In genomic region chr13:73967397-73968165, GRCh38 we compare ENCODE assay signal across 12 cellular contexts.
DNase-seq lines count a peak whose midpoint lies in the region; ATAC-seq and TF ChIP-seq lines count a peak whose summit lies in the region.
"Had no signal": no experiment of that assay in that cellular context is flagged by ENCODE, and none has a peak within 500 bp of the region (broad histone marks: within the 10 kb centered on the region; RNA-seq: fewer than 3 reads in every experiment).

No MANE protein-coding gene starts in this region.

- 93 to 95% methylated on average over 5 of the region's 5 CpGs for WGBS in gastroesophageal sphincter (ENCODE audit: low coverage in 1 of 2), 2 donors

- no peak for TF ChIP-seq POLR2A in gastroesophageal sphincter (IDR thresholded peaks at IDR 0.05)

- no peak for TF ChIP-seq CTCF in gastroesophageal sphincter (IDR thresholded peaks at IDR 0.05)

- peak; percentile 64 for DNase-seq in ACHN
- DNase-seq in foreskin melanocyte, result no peak
- no peak for DNase-seq in midbrain (lab: John Stamatoyannopoulos, UW)
- no peak for DNase-seq in NCI-H526 (lab: John Stamatoyannopoulos, UW)
- DNase-seq: activated effector memory CD4-positive, alpha-beta T cell treated with anti-CD3 and anti-CD28 coated beads, Interleukin-2, amount 50 U/mL, for 16 hours; NCI-H2171; small intestine; T-helper 2 cell had no signal

- in situ Hi-C loops in ACHN (cut with HindIII; ENCODE audit: low pct_ligation_motif_present, low pct_unique_long_range_greater_than_20kb, low sequenced_read_pairs), result no loop called here

- no peaks in the 10 kb centered on the region for H3K9me3 ChIP-seq in gastroesophageal sphincter

- H3K36me3 ChIP-seq in gastroesophageal sphincter, result no peaks in the 10 kb centered on the region

- peaks cover 0 to 51% (median 4%) of the 10 kb centered on the region in 3 donors for H3K4me1 ChIP-seq in gastroesophageal sphincter

- ATAC-seq in GM18907 (IDR thresholded peaks at IDR 0.05; ENCODE audit: unreplicated experiment) (peak; percentile 100), HG02610 (IDR thresholded peaks at IDR 0.05; ENCODE audit: unreplicated experiment) (peak; percentile 99), HG03521 (IDR thresholded peaks at IDR 0.05; ENCODE audit: unreplicated experiment) (peak; percentile 99), gastroesophageal sphincter (no peak)

- TF ChIP-seq EP300 in gastroesophageal sphincter (IDR thresholded peaks at IDR 0.05), result no peak

- no peaks in the 10 kb centered on the region for H3K27me3 ChIP-seq in gastroesophageal sphincter

- H3K27ac ChIP-seq in gastroesophageal sphincter, result no peak overlapping the region

- no peak overlapping the region for H3K4me3 ChIP-seq in gastroesophageal sphincter
